In genomic region chr1:97685355-97685754, GRCh38 we compare ENCODE assay signal across 18 cellular contexts.
"Had no signal": no experiment of that assay in that cellular context is flagged by ENCODE, and none has a peak within 500 bp of the region (broad histone marks: within the 10 kb centered on the region; RNA-seq: fewer than 3 reads in every experiment).

No MANE protein-coding gene starts in this region.

- H3K4me1 Mint-ChIP-seq: memory B cell; natural killer cell; stimulated activated memory B cell treated with anti-CD40 and anti-IgM and Interleukin-4, amounts not matched to agents 10 μg/mL and 1 μg/mL and 100 μg/mL, for 72 hours had no signal

- H3K9me3 Mint-ChIP-seq: natural killer cell had no signal

- H3K27me3 Mint-ChIP-seq: memory B cell; stimulated activated memory B cell treated with anti-CD40 and anti-IgM and Interleukin-4, amounts not matched to agents 10 μg/mL and 1 μg/mL and 100 μg/mL, for 72 hours had no signal

- DNase-seq: dorsolateral prefrontal cortex; effector CD4-positive, alpha-beta T cell; head of caudate nucleus; natural killer cell; occipital lobe; ovary; posterior cingulate gyrus; psoas muscle; right cardiac atrium; sigmoid colon; stimulated activated CD4-positive, alpha-beta T cell treated with anti-CD3 and anti-CD28 coated beads, Interleukin-4, amount 100 ng/mL, for 4 hours; stimulated activated naive CD8-positive, alpha-beta T cell treated with anti-CD3 and anti-CD28 coated beads, Interleukin-15, Interleukin-2, amounts not matched to agents 100 U/mL and 50 U/mL, for 24 hours; substantia nigra; testis; upper lobe of left lung had no signal

- H3K4me3 Mint-ChIP-seq: memory B cell; natural killer cell; stimulated activated memory B cell treated with anti-CD40 and anti-IgM and Interleukin-4, amounts not matched to agents 10 μg/mL and 1 μg/mL and 100 μg/mL, for 72 hours had no signal

- ATAC-seq: left lobe of liver; natural killer cell; psoas muscle; right cardiac atrium; stimulated activated memory B cell treated with anti-CD40 and anti-IgM and Interleukin-4, amounts not matched to agents 10 μg/mL and 1 μg/mL and 100 μg/mL, for 72 hours; stimulated activated naive CD8-positive, alpha-beta T cell treated with anti-CD3 and anti-CD28 coated beads, Interleukin-15, Interleukin-2, amounts not matched to agents 100 U/mL and 50 U/mL, for 24 hours had no signal

- H3K27ac Mint-ChIP-seq: memory B cell; natural killer cell; stimulated activated memory B cell treated with anti-CD40 and anti-IgM and Interleukin-4, amounts not matched to agents 10 μg/mL and 1 μg/mL and 100 μg/mL, for 72 hours had no signal
